Comparison of ENCODE assay signal across 12 cellular contexts in the genomic region with DNA sequence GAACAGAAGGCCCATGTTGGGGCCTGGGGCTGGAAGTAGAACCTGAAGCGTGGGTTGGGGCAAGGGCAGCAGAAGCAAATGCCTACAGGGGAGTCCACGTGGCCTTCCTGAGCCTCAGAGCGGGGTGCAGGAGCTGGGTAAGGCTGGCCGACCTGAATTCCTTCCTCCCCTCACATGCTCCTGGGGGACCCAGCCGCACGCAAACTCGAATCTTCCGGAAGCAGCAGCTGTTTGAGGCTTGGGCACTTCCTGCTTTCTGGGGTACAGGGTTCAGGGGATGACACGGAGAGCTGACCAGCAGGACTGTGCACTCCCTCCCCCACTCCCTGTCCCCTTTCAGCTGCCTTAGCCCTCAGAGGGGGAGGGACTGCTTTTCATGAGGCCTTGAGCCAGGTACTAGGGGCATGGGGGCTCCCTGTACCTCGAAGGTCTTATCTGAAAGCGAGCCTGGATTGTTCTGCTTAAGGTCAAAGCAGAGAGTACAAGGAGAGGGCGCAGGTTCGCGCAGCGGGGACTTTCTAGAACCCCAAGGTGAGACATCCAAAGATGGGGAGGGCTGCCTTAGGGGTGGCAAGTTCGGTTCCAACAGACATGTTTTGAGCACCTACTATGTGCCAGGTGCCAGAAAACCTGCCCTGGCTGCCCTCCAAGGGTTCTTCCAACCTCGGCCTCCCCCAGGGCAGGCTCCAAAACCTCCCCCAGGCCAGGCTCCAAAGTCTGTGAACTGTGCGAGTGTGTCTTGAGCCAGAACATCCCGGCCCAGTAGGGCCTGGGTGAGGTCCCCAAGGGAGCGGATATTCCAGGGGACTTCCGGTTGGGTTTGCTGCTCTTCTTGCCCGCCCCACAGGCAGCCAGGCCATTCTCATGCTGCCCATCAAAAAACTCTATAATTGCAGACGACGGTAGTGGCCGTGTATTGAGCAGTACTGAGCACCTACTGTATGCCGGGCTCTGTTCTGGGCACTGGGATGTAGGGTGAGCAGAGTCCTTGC. TPM values are rescaled to one million over a fixed set of nuclear protein-coding genes. Genes with fewer than 3 reads are reported as not detected.
DNase-seq lines count a peak whose midpoint lies in the region; ATAC-seq, FAIRE-seq and TF ChIP-seq lines count a peak whose summit lies in the region.
"Had no signal": no experiment of that assay in that cellular context is flagged by ENCODE, and none has a peak within 500 bp of the region (broad histone marks: within the 10 kb centered on the region; RNA-seq: fewer than 3 reads in every experiment).

No MANE protein-coding gene starts in this region.

- POLR2A ChIA-PET in K562 (lab: Yijun Ruan, JAX): no interaction called here

- BruUV-seq in K562 (replicated peaks; lab: Mats Ljungman, UMichigan): no TSS peak

- ATAC-seq in K562 (no peak), HG02973 (IDR thresholded peaks at IDR 0.05; ENCODE audit: unreplicated experiment) (no peak), HG02840 (IDR thresholded peaks at IDR 0.05; ENCODE audit: low FRiP score, unreplicated experiment) (no peak)
- ATAC-seq: GM23338 had no signal

- H2AFZ ChIP-seq in Karpas-422 (ENCODE audit: low read length): no peak overlapping the region
- no peak overlapping the region for H2AFZ ChIP-seq in K562 (ENCODE audit: low read depth, low read length)
- H2AFZ ChIP-seq in neuronal stem cell (ENCODE audit: low read length): no peak overlapping the region
- H2AFZ ChIP-seq: GM23338 had no signal

- H3K4me1 ChIP-seq in Karpas-422 (ENCODE audit: low read length) (peaks cover 47% of the 10 kb centered on the region), K562 (replicated peaks in 1 of 2; ENCODE audit: control insufficient read depth in 2 of 2, insufficient read depth in 2 of 2, low read length in 2 of 2) (peaks cover 0 to 13% of the 10 kb centered on the region in 2 experiments; a peak in 2 of 5 replicates), neuronal stem cell (ENCODE audit: control insufficient read depth in 2 of 2, insufficient read depth in 1 of 2, low read depth in 1 of 2, low read length in 2 of 2) (no peaks in the 10 kb centered on the region)

- H4K91ac ChIP-seq in neuronal stem cell (ENCODE audit: low read depth, low read length, poor library complexity): no peak overlapping the region

- H3K9ac ChIP-seq in Karpas-422 (ENCODE audit: low read length) (peak overlapping the region; percentile 76), K562 (ENCODE audit: insufficient read depth in 1 of 2, low read depth in 2 of 2, low read length in 2 of 2) (no peak overlapping the region), neuronal stem cell (ENCODE audit: low read depth, low read length, poor library complexity) (no peak overlapping the region)

- peak overlapping the region; percentile 61; the same call in 1 of the 2 replicates for H3K4me3 ChIP-seq in GM08714 (ENCODE audit: low read length)
- peak overlapping the region; percentile 71 for H3K4me3 ChIP-seq in Karpas-422 (ENCODE audit: low read length)
- no peak overlapping the region for H3K4me3 ChIP-seq in K562
- no peak overlapping the region for H3K4me3 ChIP-seq in neuronal stem cell (ENCODE audit: low read length in 2 of 2)
- H3K4me3 ChIP-seq: GM23338 had no signal

- H3K79me2 ChIP-seq in Karpas-422 (ENCODE audit: low read length): peaks cover 23% of the 10 kb centered on the region
- H3K79me2 ChIP-seq in K562 (ENCODE audit: control insufficient read depth, insufficient read depth, low read length): no peaks in the 10 kb centered on the region

- FAIRE-seq in K562 (lab: Jason Lieb, UNC): no peak

- peak overlapping the region; percentile 61 for H3K18ac ChIP-seq in neuronal stem cell (ENCODE audit: low read length)

- no peaks in the 10 kb centered on the region for H3K9me1 ChIP-seq in K562 (ENCODE audit: control insufficient read depth, insufficient read depth, low read length)

- H2BK5ac ChIP-seq in neuronal stem cell (ENCODE audit: low read length): no peak overlapping the region

- no peak overlapping the region for H3K4ac ChIP-seq in neuronal stem cell (ENCODE audit: low read length)

- intact Hi-C loops in K562 (cut with micrococcal nuclease): no loop called here

- H3K36me3 ChIP-seq in Karpas-422 (ENCODE audit: insufficient read depth, low read length) (peaks cover 6% of the 10 kb centered on the region), K562 (ENCODE audit: control insufficient read depth, insufficient read depth, low read length) (no peaks in the 10 kb centered on the region), neuronal stem cell (replicated peaks in 1 of 2; ENCODE audit: control insufficient read depth in 2 of 2, insufficient read depth in 2 of 2, low read length in 2 of 2) (no peaks in the 10 kb centered on the region)

- no peak for TF ChIP-seq CTCF in K562 (IDR thresholded peaks at IDR 0.05 in 2 of 3, conservative IDR thresholded peaks at IDR 0.05 in 1 of 3; ENCODE audit: insufficient read depth in 2 of 3, low read depth in 1 of 3, low read length in 3 of 3)

- no peak overlapping the region for H2BK12ac ChIP-seq in neuronal stem cell (ENCODE audit: low read length)

- TF ChIP-seq POLR2A in K562 (conservative IDR thresholded peaks at IDR 0.05): no peak

- H2BK15ac ChIP-seq in neuronal stem cell (ENCODE audit: low read length): peak overlapping the region; percentile 16

- H3K14ac ChIP-seq in neuronal stem cell (ENCODE audit: low read length): no peak overlapping the region

- no peaks in the 10 kb centered on the region for H3K79me1 ChIP-seq in neuronal stem cell (ENCODE audit: low read depth, low read length)

- H3K9me2 ChIP-seq in Karpas-422 (replicated peaks; ENCODE audit: insufficient read depth, low read length): no peaks in the 10 kb centered on the region

- CTCF ChIA-PET in K562 (lab: Yijun Ruan, JAX; ENCODE audit: low intra/inter-chr PET ratio): no interaction called here

- no peaks in the 10 kb centered on the region for H3K9me3 ChIP-seq in Karpas-422 (ENCODE audit: low read length)
- H3K9me3 ChIP-seq in K562 (replicated peaks; ENCODE audit: control insufficient read depth, insufficient read depth, low read depth, low read length): no peaks in the 10 kb centered on the region
- no peaks in the 10 kb centered on the region for H3K9me3 ChIP-seq in neuronal stem cell (replicated peaks in 1 of 2; ENCODE audit: control insufficient read depth in 2 of 2, insufficient read depth in 1 of 2, low read depth in 1 of 2, low read length in 2 of 2)

- no peak overlapping the region for H2BK120ac ChIP-seq in neuronal stem cell (ENCODE audit: low read depth, low read length)

- TF ChIP-seq RAD21 in K562 (CRISPR knock-in tag; conservative IDR thresholded peaks at IDR 0.05 in 1 of 2, IDR thresholded peaks at IDR 0.05 in 1 of 2): no peak

- WGBS in K562 (ENCODE audit: insufficient coverage, low coverage, missing lambda C conversion rate): 43% methylated on average over 16 of the region's 26 CpGs
- no CpG with 5 or more reads among the region's 26 CpGs for WGBS in neuronal stem cell (ENCODE audit: extremely low coverage in 2 of 2, insufficient read length in 2 of 2, insufficient replicate concordance in 1 of 2), 2 donors

- no peak overlapping the region for H4K8ac ChIP-seq in neuronal stem cell (ENCODE audit: low read depth, low read length)

- no peaks in the 10 kb centered on the region for H4K20me1 ChIP-seq in Karpas-422 (ENCODE audit: insufficient read depth, low read depth, low read length)
- H4K20me1 ChIP-seq in K562 (replicated peaks; ENCODE audit: control insufficient read depth, insufficient read depth, low read length): no peaks in the 10 kb centered on the region

- H3K27me3 ChIP-seq in Karpas-422 (ENCODE audit: low read length) (no peaks in the 10 kb centered on the region), K562 (ENCODE audit: control insufficient read depth in 2 of 2, insufficient read depth in 2 of 2, low read length in 2 of 2) (no peaks in the 10 kb centered on the region; a peak in 1 of 5 replicates), neuronal stem cell (ENCODE audit: control insufficient read depth in 3 of 3, insufficient read depth in 3 of 3, low read depth in 1 of 3, low read length in 3 of 3) (peaks cover 0 to 57% (median 5%) of the 10 kb centered on the region in 3 experiments)

- peak; percentile 88 for DNase-seq in Karpas-422
- DNase-seq in K562 (ENCODE audit: extremely low read depth in 1 of 4, low spot score in 3 of 4): no peak
- no peak for DNase-seq in neuronal stem cell (ENCODE audit: low spot score)
- no peak for DNase-seq in cerebellar nuclear complex (lab: John Stamatoyannopoulos, UW)
- no peak for DNase-seq in NCI-H526 treated with DMSO at 0.1 percent for 48 hours (lab: John Stamatoyannopoulos, UW)
- DNase-seq: mammary epithelial cell; stimulated activated CD4-positive, alpha-beta T cell treated with anti-CD3 and anti-CD28 coated beads, Interleukin-4, amount 100 ng/mL, for 24 hours had no signal

- no peak for TF ChIP-seq EP300 in K562 (IDR thresholded peaks at IDR 0.05; ENCODE audit: low read length)

- H2AK5ac ChIP-seq in neuronal stem cell (ENCODE audit: low read depth, low read length): peak overlapping the region; percentile 56

- H3K27ac ChIP-seq in Karpas-422 (ENCODE audit: low read length) (peak overlapping the region; percentile 81), K562 (ENCODE audit: extremely low read depth, low read depth, low read length) (no peak overlapping the region), neuronal stem cell (replicated peaks; ENCODE audit: low read length) (no peak overlapping the region)
- H3K27ac ChIP-seq: RWPE1 had no signal

- H3K4me2 ChIP-seq in Karpas-422 (ENCODE audit: low read depth, low read length, poor library complexity, severe bottlenecking): peak overlapping the region; percentile 92
- H3K4me2 ChIP-seq in K562 (ENCODE audit: insufficient read depth, low read length): no peak overlapping the region
- no peak overlapping the region for H3K4me2 ChIP-seq in neuronal stem cell (ENCODE audit: insufficient read depth, low read length, poor library complexity, severe bottlenecking)
- H3K4me2 ChIP-seq: GM23338 had no signal

- H3K23ac ChIP-seq in neuronal stem cell (ENCODE audit: low read depth, low read length, poor library complexity): no peak overlapping the region

- in situ Hi-C loops in K562 (cut with MboI): loop anchor here (10.0 kb wide), 1 partner anchor 318 kb away; no protein-coding TSS in a partner anchor

RNA-seq across cellular contexts. Expression of a gene that starts 1.7 kb away (rescaled TPM):
- total RNA-seq in Karpas-422 (2014; rRNA removed; shearing (Covaris generic); ENCODE audit: low replicate concordance): 116 and 179 TPM in 2 replicates
- total RNA-seq in K562 (2011; cell fraction: chromatin; rRNA removed; ENCODE audit: low replicate concordance): 0.30 TPM in 1 of 2 replicates, not detected in the other
- total RNA-seq in K562 (2011; cell fraction: nucleolus; rRNA removed): 0.33 TPM in 1 of 2 replicates, not detected in the other
- total RNA-seq in K562 (2011; cell fraction: nucleoplasm; rRNA removed): not detected in 2 replicates
- total RNA-seq in K562 (2014; rRNA removed) (0.53 and 0.95 TPM in 2 replicates), K562 (2014; rRNA removed; fragmentation: Illumina TruSeq; extraction: Trizol) (0.13 and 0.33 TPM in 2 replicates), K562 (2015; rRNA removed; fragmentation: Illumina TruSeq; extraction: Trizol) (0.58 and 0.79 TPM in 2 replicates), K562 (2021) (0.18 and 0.56 TPM in 2 replicates)
- polyA plus RNA-seq in K562 (2011; rRNA removed) (0.42 and 0.87 TPM in 2 replicates), K562 (2014; fragmentation: Illumina TruSeq; extraction: Trizol) (0.55 and 0.66 TPM in 2 replicates), K562 (2014; fragmentation: Nextera tagmentation; extraction: Ambion mirVana) (under 1 TPM; 0.04 to 0.15 TPM), K562 (2014; rRNA removed) (0.20 and 0.42 TPM in 2 replicates)
- 0.70 and 0.72 TPM in 2 replicates for polyA plus RNA-seq in K562 (2011; cell fraction: cytosol; rRNA removed)
- polyA plus RNA-seq in K562 (2011; cell fraction: nucleus; rRNA removed): 2.4 and 3.4 TPM in 2 replicates
- polyA plus RNA-seq in K562 (2012): 0.42 and 2.9 TPM in 2 replicates
- polyA minus RNA-seq in K562 (2011; rRNA and poly(A)+ RNA removed): 0.18 TPM in 2 replicates
- not detected in 2 replicates for polyA minus RNA-seq in K562 (2011; cell fraction: cytosol; rRNA and poly(A)+ RNA removed)
- polyA minus RNA-seq in K562 (2011; cell fraction: nucleus; rRNA and poly(A)+ RNA removed): 0.22 TPM in 1 of 2 replicates, not detected in the other
- not detected for polyA plus RNA-seq in neuronal stem cell (2013, experiment 1 of 2)
- not detected for polyA plus RNA-seq in neuronal stem cell (2013, experiment 2 of 2)
- total RNA-seq: GM23338, mammary epithelial cell had no signal
- polyA plus RNA-seq: GM23338 had no signal

RNA-seq across cellular contexts. Expression of a gene that starts 45.7 kb away (rescaled TPM):
- total RNA-seq in Karpas-422 (2014; rRNA removed; shearing (Covaris generic); ENCODE audit: low replicate concordance): not detected in 2 replicates
- total RNA-seq in K562 (2011; cell fraction: chromatin; rRNA removed; ENCODE audit: low replicate concordance): not detected in 2 replicates
- not detected in 2 replicates for total RNA-seq in K562 (2011; cell fraction: nucleolus; rRNA removed)
- total RNA-seq in K562 (2011; cell fraction: nucleoplasm; rRNA removed): not detected in 2 replicates
- total RNA-seq in K562 (2014; rRNA removed) (not detected in 2 replicates), K562 (2014; rRNA removed; fragmentation: Illumina TruSeq; extraction: Trizol) (not detected in 2 replicates), K562 (2015; rRNA removed; fragmentation: Illumina TruSeq; extraction: Trizol) (not detected in 2 replicates), K562 (2021) (not detected in 2 replicates)
- polyA plus RNA-seq in K562 (2011; rRNA removed) (not detected in 2 replicates), K562 (2014; fragmentation: Illumina TruSeq; extraction: Trizol) (not detected in 2 replicates), K562 (2014; fragmentation: Nextera tagmentation; extraction: Ambion mirVana) (not detected), K562 (2014; rRNA removed) (not detected in 2 replicates)
- polyA plus RNA-seq in K562 (2011; cell fraction: cytosol; rRNA removed): not detected in 2 replicates
- not detected in 2 replicates for polyA plus RNA-seq in K562 (2011; cell fraction: nucleus; rRNA removed)
- not detected in 2 replicates for polyA plus RNA-seq in K562 (2012)
- not detected in 2 replicates for polyA minus RNA-seq in K562 (2011; rRNA and poly(A)+ RNA removed)
- polyA minus RNA-seq in K562 (2011; cell fraction: cytosol; rRNA and poly(A)+ RNA removed): not detected in 2 replicates
- not detected in 2 replicates for polyA minus RNA-seq in K562 (2011; cell fraction: nucleus; rRNA and poly(A)+ RNA removed)
- polyA plus RNA-seq in neuronal stem cell (2013, experiment 1 of 2): 7.0 TPM
- 5.6 TPM for polyA plus RNA-seq in neuronal stem cell (2013, experiment 2 of 2)
- total RNA-seq: GM23338, mammary epithelial cell had no signal
- polyA plus RNA-seq: mammary epithelial cell had no signal

RNA-seq across cellular contexts. Expression of a gene that starts 50.9 kb away (rescaled TPM):
- total RNA-seq in Karpas-422 (2014; rRNA removed; shearing (Covaris generic); ENCODE audit: low replicate concordance): 5.6 and 6.0 TPM in 2 replicates
- total RNA-seq in K562 (2011; cell fraction: chromatin; rRNA removed; ENCODE audit: low replicate concordance): not detected in 2 replicates
- under 0.01 TPM in 1 of 2 replicates, not detected in the other for total RNA-seq in K562 (2011; cell fraction: nucleolus; rRNA removed)
- total RNA-seq in K562 (2011; cell fraction: nucleoplasm; rRNA removed): not detected in 2 replicates
- total RNA-seq in K562 (2014; rRNA removed): 0.36 and 0.61 TPM in 2 replicates
- 0.26 and 0.29 TPM in 2 replicates for total RNA-seq in K562 (2014; rRNA removed; fragmentation: Illumina TruSeq; extraction: Trizol)
- 0.62 and 0.72 TPM in 2 replicates for total RNA-seq in K562 (2015; rRNA removed; fragmentation: Illumina TruSeq; extraction: Trizol)
- total RNA-seq in K562 (2021): 0.60 and 1.0 TPM in 2 replicates
- 0.04 and 0.16 TPM in 2 replicates for polyA plus RNA-seq in K562 (2011; rRNA removed)
- polyA plus RNA-seq in K562 (2011; cell fraction: cytosol; rRNA removed): 0.12 and 0.24 TPM in 2 replicates
- polyA plus RNA-seq in K562 (2011; cell fraction: nucleus; rRNA removed): 0.17 and 0.20 TPM in 2 replicates
- polyA plus RNA-seq in K562 (2012): 0.48 and 1.3 TPM in 2 replicates
- 0.54 and 0.62 TPM in 2 replicates for polyA plus RNA-seq in K562 (2014; fragmentation: Illumina TruSeq; extraction: Trizol)
- polyA plus RNA-seq in K562 (2014; fragmentation: Nextera tagmentation; extraction: Ambion mirVana): under 1 TPM; 0.06 to 0.07 TPM
- 0.54 and 0.74 TPM in 2 replicates for polyA plus RNA-seq in K562 (2014; rRNA removed)
- 0.07 and 0.09 TPM in 2 replicates for polyA minus RNA-seq in K562 (2011; rRNA and poly(A)+ RNA removed)
- not detected in 2 replicates for polyA minus RNA-seq in K562 (2011; cell fraction: cytosol; rRNA and poly(A)+ RNA removed)
- 0.13 and 0.22 TPM in 2 replicates for polyA minus RNA-seq in K562 (2011; cell fraction: nucleus; rRNA and poly(A)+ RNA removed)
- polyA plus RNA-seq in neuronal stem cell (2013, experiment 1 of 2): 0.01 TPM
- polyA plus RNA-seq in neuronal stem cell (2013, experiment 2 of 2): 0.01 TPM
- total RNA-seq: GM23338, mammary epithelial cell had no signal
- polyA plus RNA-seq: GM23338, mammary epithelial cell had no signal

Comparison
In these comparisons a context has a peak if more than half of its experiments do, and no peak if none do; other contexts are left out.
1. H3K4me3 ChIP-seq: peak in GM08714 (single experiment) and Karpas-422 (single experiment); none in K562 (single experiment) and neuronal stem cell (0 of 2).
2. RNA of a gene that starts 1.7 kb away (total RNA-seq): 116 to 179 TPM in Karpas-422; 0.13 to 0.95 TPM in K562; every median in the first group is over 10 times any median in the second.